Comparison of ENCODE assay signal across 10 cellular contexts in genomic region chr2:17658251-17658843, GRCh38.
DNase-seq lines count a peak whose midpoint lies in the region; ATAC-seq and TF ChIP-seq lines count a peak whose summit lies in the region.
"Had no signal": no experiment of that assay in that cellular context is flagged by ENCODE, and none has a peak within 500 bp of the region (broad histone marks: within the 10 kb centered on the region; RNA-seq: fewer than 3 reads in every experiment).

No MANE protein-coding gene starts in this region.

- H3K27ac ChIP-seq in A673 (ENCODE audit: low read depth, low read length, poor library complexity, severe bottlenecking): no peak overlapping the region

- ATAC-seq in GM19025 (IDR thresholded peaks at IDR 0.05; ENCODE audit: low read depth, unreplicated experiment) (peak; percentile 92), HG03066 (IDR thresholded peaks at IDR 0.05; ENCODE audit: low read depth, unreplicated experiment) (peak; percentile 72)
- ATAC-seq in activated T-helper 17 cell treated with anti-CD3 and anti-CD28 coated beads, Interleukin-2, amount 50 U/mL, for 72 hours (replicated peaks): peak; percentile 90
- ATAC-seq in stimulated activated memory B cell treated with anti-CD40 and anti-IgM and Interleukin-4, amounts not matched to agents 10 μg/mL and 1 μg/mL and 100 μg/mL, for 72 hours: no peak
- ATAC-seq: Panc1 had no signal

- peak overlapping the region; percentile 79 for H3K27ac Mint-ChIP-seq in activated T-helper 17 cell treated with anti-CD3 and anti-CD28 coated beads, Interleukin-2, amount 50 U/mL, for 72 hours
- H3K27ac Mint-ChIP-seq in stimulated activated memory B cell treated with anti-CD40 and anti-IgM and Interleukin-4, amounts not matched to agents 10 μg/mL and 1 μg/mL and 100 μg/mL, for 72 hours: no peak overlapping the region

- intact Hi-C loops in A673 (cut with micrococcal nuclease; ENCODE audit: unreplicated experiment): no loop called here

- no peaks in the 10 kb centered on the region for H3K27me3 Mint-ChIP-seq in activated T-helper 17 cell treated with anti-CD3 and anti-CD28 coated beads, Interleukin-2, amount 50 U/mL, for 72 hours
- no peaks in the 10 kb centered on the region for H3K27me3 Mint-ChIP-seq in stimulated activated memory B cell treated with anti-CD40 and anti-IgM and Interleukin-4, amounts not matched to agents 10 μg/mL and 1 μg/mL and 100 μg/mL, for 72 hours

- no peaks in the 10 kb centered on the region for H3K4me1 ChIP-seq in A673 (ENCODE audit: insufficient read depth, low read length, poor library complexity, severe bottlenecking)

- peaks cover 5% of the 10 kb centered on the region for H3K4me1 Mint-ChIP-seq in activated T-helper 17 cell treated with anti-CD3 and anti-CD28 coated beads, Interleukin-2, amount 50 U/mL, for 72 hours
- H3K4me1 Mint-ChIP-seq in stimulated activated memory B cell treated with anti-CD40 and anti-IgM and Interleukin-4, amounts not matched to agents 10 μg/mL and 1 μg/mL and 100 μg/mL, for 72 hours: no peaks in the 10 kb centered on the region

- no peak for TF ChIP-seq CTCF in AG04449 (IDR thresholded peaks at IDR 0.05; ENCODE audit: insufficient read depth, low read length, missing control alignments)
- TF ChIP-seq CTCF in A673 (conservative IDR thresholded peaks at IDR 0.05; ENCODE audit: low read depth, low read length): no peak
- TF ChIP-seq CTCF in GM13976 (IDR thresholded peaks at IDR 0.05; ENCODE audit: borderline replicate concordance, control extremely low read depth, extremely low read depth, insufficient read depth, missing control alignments): no peak

- H3K27me3 ChIP-seq in A673 (replicated peaks; ENCODE audit: insufficient read depth, low read depth, low read length, poor library complexity): no peaks in the 10 kb centered on the region

- H3K36me3 ChIP-seq in A673 (ENCODE audit: insufficient read depth, low read length, poor library complexity, severe bottlenecking): no peaks in the 10 kb centered on the region

- CTCF ChIA-PET in AG04449 (lab: Yijun Ruan, JAX) (interaction anchor here (5.6 kb wide), 1 partner anchor 13 kb away, joined by 51 read pairs; no protein-coding TSS in a partner anchor), A673 (lab: Charles Lee) (no interaction called here)

- DNase-seq in AG04449 (ENCODE audit: low read depth, low spot score): peak; percentile 57
- no peak for DNase-seq in A673 (ENCODE audit: low spot score)
- DNase-seq in stimulated activated CD4-positive, alpha-beta T cell treated with anti-CD3 and anti-CD28 coated beads, Interleukin-2, amount 100 ng/mL, for 24 hours: no peak
- no peak for DNase-seq in GM13976 (ENCODE audit: low spot score)

- H3K9me3 Mint-ChIP-seq in activated T-helper 17 cell treated with anti-CD3 and anti-CD28 coated beads, Interleukin-2, amount 50 U/mL, for 72 hours: no peaks in the 10 kb centered on the region
- H3K9me3 Mint-ChIP-seq in stimulated activated memory B cell treated with anti-CD40 and anti-IgM and Interleukin-4, amounts not matched to agents 10 μg/mL and 1 μg/mL and 100 μg/mL, for 72 hours: no peaks in the 10 kb centered on the region

- no TSS peak for BruUV-seq in A673 (replicated peaks; lab: Mats Ljungman, UMichigan)

- H3K4me3 ChIP-seq in AG04449 (ENCODE audit: low read depth, low read length): no peak overlapping the region
- no peak overlapping the region for H3K4me3 ChIP-seq in A673 (ENCODE audit: low read depth, low read length, poor library complexity, severe bottlenecking)
- H3K4me3 ChIP-seq: skin epidermis had no signal

- H3K4me3 Mint-ChIP-seq in activated T-helper 17 cell treated with anti-CD3 and anti-CD28 coated beads, Interleukin-2, amount 50 U/mL, for 72 hours: peak overlapping the region; percentile 41
- no peak overlapping the region for H3K4me3 Mint-ChIP-seq in stimulated activated memory B cell treated with anti-CD40 and anti-IgM and Interleukin-4, amounts not matched to agents 10 μg/mL and 1 μg/mL and 100 μg/mL, for 72 hours

- POLR2A ChIA-PET in AG04449 (lab: Yijun Ruan, JAX) (no interaction called here), A673 (lab: Charles Lee; ENCODE audit: low non-redundant PET) (no interaction called here)

- peaks cover 25% of the 10 kb centered on the region for H3K36me3 Mint-ChIP-seq in activated T-helper 17 cell treated with anti-CD3 and anti-CD28 coated beads, Interleukin-2, amount 50 U/mL, for 72 hours (ENCODE audit: low read depth)
- H3K36me3 Mint-ChIP-seq in stimulated activated memory B cell treated with anti-CD40 and anti-IgM and Interleukin-4, amounts not matched to agents 10 μg/mL and 1 μg/mL and 100 μg/mL, for 72 hours: peaks cover 43% of the 10 kb centered on the region

- H3K9me3 ChIP-seq in A673 (ENCODE audit: low read depth, low read length, poor library complexity, severe bottlenecking): no peaks in the 10 kb centered on the region

- in situ Hi-C loops in GM13976 (cut with MboI; ENCODE audit: low sequenced_read_pairs, unreplicated experiment): loop anchor here (25.0 kb wide), 1 partner anchor 896 kb away; no protein-coding TSS in a partner anchor
